ENCODE assay signal across 8 cellular contexts in the genomic region with DNA sequence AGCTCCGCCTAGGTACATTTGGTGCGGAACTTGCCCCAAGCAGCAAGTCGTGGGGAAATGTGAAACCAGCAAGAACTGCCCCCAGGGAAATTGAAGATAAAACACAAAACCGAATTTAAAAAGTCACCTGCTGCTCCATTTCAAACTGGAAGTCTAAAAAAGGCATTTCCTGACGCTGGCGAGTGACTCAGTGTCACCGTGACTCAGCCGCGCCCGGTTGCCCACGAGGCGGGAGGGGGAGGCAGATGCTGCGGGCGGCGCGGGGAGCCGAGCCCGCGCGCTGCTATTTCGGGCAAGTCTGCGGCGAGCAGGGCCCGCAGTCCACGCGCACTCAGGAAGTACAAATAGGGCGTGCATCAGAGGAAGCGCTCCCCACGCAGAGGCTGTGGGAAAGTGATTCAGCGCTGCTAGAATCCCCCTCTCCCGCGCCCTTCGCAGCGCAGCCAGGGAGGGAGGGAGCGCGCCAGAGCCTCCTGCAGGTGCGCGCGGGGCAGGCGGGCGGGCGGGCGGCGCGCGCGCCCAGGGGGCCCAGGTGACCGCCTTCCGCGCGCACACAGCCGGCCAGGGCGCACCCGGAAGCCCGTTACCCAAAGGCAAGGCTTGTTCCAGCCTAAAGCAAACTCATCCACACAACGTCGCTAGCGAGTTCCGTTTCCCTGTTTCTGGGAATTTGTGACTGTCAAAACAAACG.
DNase-seq lines count a peak whose midpoint lies in the region; ATAC-seq and TF ChIP-seq lines count a peak whose summit lies in the region.

No MANE protein-coding gene starts in this region.

- DNase-seq in AG08396 (ENCODE audit: low spot score) (peak; percentile 91), NOMO-1 (lab: John Stamatoyannopoulos, UW; ENCODE audit: unreplicated experiment in 2 of 2) (peak; percentile 88 to 97), activated T-cell treated with anti-CD3 and anti-CD28 coated beads for 24 hours (ENCODE audit: low read depth) (peak; percentile 70), erythroblast (lab: John Stamatoyannopoulos, UW) (peak; percentile 39 to 77), myocyte (ENCODE audit: low read depth) (peak; percentile 92)
- DNase-seq in stimulated activated CD8-positive, alpha-beta memory T cell treated with anti-CD3 and anti-CD28 coated beads, Interleukin-7, amount 100 ng/mL, for 1 hour (ENCODE audit: low read depth in 2 of 2): peak; percentile 16 to 17

- peak; percentile 60 for ATAC-seq in GM19035 (IDR thresholded peaks at IDR 0.05; ENCODE audit: unreplicated experiment)
- ATAC-seq in HG03280 (IDR thresholded peaks at IDR 0.05; ENCODE audit: unreplicated experiment): peak; percentile 61

- peak; percentile 20 for TF ChIP-seq POLR2A in erythroblast (IDR thresholded peaks at IDR 0.05; ENCODE audit: low read length)

Comparison
In these comparisons a context has a peak if more than half of its experiments do, and no peak if none do; other contexts are left out.
1. Peak in every context shown above with its lines: DNase-seq and ATAC-seq.
2. DNase-seq: peak in every context shown above with its lines; median percentile 92 in NOMO-1; 92 in myocyte; 91 in AG08396; 70 in activated T-cell treated with anti-CD3 and anti-CD28 coated beads for 24 hours; 58 in erythroblast; 16 in stimulated activated CD8-positive, alpha-beta memory T cell treated with anti-CD3 and anti-CD28 coated beads, Interleukin-7, amount 100 ng/mL, for 1 hour.